In the genomic region with DNA sequence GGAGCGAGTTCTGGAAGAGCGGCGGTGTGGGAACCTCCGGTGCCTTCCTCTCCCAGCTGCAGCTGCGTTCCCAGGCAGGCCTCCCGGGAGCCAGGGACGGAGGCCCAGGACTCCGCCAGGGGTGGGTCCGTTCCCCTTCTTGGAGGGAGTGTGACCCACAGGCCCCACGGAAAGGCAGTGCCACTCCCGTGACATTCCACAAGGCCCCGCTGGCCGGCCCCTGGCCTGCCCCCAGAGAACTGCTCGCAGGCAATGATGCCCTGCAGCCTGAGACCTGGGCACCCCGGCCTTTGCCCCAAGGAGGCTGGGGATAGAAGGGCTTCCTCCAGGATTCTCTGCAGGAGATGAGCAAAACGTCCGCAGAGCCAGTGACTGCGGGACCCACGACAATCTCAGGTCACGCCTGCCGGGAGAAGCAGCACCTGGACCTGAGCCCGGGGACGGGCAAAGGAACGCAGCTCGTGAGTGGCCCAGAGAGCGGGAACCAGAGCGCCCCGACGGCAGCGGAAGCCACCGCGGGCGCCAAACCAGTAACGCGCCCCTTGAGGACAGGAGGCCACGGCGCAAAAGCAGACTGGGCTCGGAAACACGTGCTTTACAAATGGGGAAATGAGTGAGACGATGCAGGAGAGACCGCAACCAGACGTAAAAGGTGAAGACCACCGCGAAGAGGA, we compare ENCODE assay signal across 1 cellular context.
TF ChIP-seq lines count a peak whose summit lies in the region.

No MANE protein-coding gene starts in this region.

TF ChIP-seq in K562, 482 proteins besides CTCF, POLR2A, EP300 and RAD21 (continued from another document):
- TF ChIP-seq, protein P1, sequence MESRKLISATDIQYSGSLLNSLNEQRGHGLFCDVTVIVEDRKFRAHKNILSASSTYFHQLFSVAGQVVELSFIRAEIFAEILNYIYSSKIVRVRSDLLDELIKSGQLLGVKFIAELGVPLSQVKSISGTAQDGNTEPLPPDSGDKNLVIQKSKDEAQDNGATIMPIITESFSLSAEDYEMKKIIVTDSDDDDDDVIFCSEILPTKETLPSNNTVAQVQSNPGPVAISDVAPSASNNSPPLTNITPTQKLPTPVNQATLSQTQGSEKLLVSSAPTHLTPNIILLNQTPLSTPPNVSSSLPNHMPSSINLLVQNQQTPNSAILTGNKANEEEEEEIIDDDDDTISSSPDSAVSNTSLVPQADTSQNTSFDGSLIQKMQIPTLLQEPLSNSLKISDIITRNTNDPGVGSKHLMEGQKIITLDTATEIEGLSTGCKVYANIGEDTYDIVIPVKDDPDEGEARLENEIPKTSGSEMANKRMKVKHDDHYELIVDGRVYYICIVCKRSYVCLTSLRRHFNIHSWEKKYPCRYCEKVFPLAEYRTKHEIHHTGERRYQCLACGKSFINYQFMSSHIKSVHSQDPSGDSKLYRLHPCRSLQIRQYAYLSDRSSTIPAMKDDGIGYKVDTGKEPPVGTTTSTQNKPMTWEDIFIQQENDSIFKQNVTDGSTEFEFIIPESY (CRISPR knock-in tag; IDR thresholded peaks at IDR 0.05) = peak; percentile 100
- TF ChIP-seq FOSL1 (tag; conservative IDR thresholded peaks at IDR 0.05) = no peak
- peak; percentile 20; the same call in 1 of the 2 replicates for TF ChIP-seq MGA (IDR thresholded peaks at IDR 0.05)
- TF ChIP-seq, protein P2, sequence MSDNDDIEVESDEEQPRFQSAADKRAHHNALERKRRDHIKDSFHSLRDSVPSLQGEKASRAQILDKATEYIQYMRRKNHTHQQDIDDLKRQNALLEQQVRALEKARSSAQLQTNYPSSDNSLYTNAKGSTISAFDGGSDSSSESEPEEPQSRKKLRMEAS (CRISPR knock-in tag; IDR thresholded peaks at IDR 0.05) = peak; percentile 80
- TF ChIP-seq ARID1B (IDR thresholded peaks at IDR 0.05) = no peak
- peak; percentile 18 for TF ChIP-seq SP2 (IDR thresholded peaks at IDR 0.05; ENCODE audit: extremely low read depth, low read depth, low read length, poor library complexity, severe bottlenecking)
- no peak for TF ChIP-seq ETV6 (IDR thresholded peaks at IDR 0.05; ENCODE audit: borderline replicate concordance in 1 of 2, low read depth in 2 of 2, low read length in 1 of 2)
- TF ChIP-seq ETV6 (CRISPR knock-in tag; IDR thresholded peaks at IDR 0.05; ENCODE audit: borderline replicate concordance) = no peak
- TF ChIP-seq, protein P3, sequence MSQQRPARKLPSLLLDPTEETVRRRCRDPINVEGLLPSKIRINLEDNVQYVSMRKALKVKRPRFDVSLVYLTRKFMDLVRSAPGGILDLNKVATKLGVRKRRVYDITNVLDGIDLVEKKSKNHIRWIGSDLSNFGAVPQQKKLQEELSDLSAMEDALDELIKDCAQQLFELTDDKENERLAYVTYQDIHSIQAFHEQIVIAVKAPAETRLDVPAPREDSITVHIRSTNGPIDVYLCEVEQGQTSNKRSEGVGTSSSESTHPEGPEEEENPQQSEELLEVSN (IDR thresholded peaks at IDR 0.05; ENCODE audit: borderline replicate concordance in 1 of 2, extremely low read depth in 1 of 2, insufficient read depth in 1 of 2, insufficient read length in 1 of 2, low read depth in 1 of 2, low read length in 1 of 2, poor library complexity in 1 of 2, severe bottlenecking in 1 of 2) = peak in 1 of 2 experiments; percentile 64
- no peak for TF ChIP-seq SREBF1 (IDR thresholded peaks at IDR 0.05; ENCODE audit: borderline replicate concordance, low read depth, low read length)
- 0 out of 2 replicates have a peak, but pooled peaks have one; percentile 16 for TF ChIP-seq NFIC (IDR thresholded peaks at IDR 0.05)
